1 cellular context compared by ENCODE assay signal in the genomic region with DNA sequence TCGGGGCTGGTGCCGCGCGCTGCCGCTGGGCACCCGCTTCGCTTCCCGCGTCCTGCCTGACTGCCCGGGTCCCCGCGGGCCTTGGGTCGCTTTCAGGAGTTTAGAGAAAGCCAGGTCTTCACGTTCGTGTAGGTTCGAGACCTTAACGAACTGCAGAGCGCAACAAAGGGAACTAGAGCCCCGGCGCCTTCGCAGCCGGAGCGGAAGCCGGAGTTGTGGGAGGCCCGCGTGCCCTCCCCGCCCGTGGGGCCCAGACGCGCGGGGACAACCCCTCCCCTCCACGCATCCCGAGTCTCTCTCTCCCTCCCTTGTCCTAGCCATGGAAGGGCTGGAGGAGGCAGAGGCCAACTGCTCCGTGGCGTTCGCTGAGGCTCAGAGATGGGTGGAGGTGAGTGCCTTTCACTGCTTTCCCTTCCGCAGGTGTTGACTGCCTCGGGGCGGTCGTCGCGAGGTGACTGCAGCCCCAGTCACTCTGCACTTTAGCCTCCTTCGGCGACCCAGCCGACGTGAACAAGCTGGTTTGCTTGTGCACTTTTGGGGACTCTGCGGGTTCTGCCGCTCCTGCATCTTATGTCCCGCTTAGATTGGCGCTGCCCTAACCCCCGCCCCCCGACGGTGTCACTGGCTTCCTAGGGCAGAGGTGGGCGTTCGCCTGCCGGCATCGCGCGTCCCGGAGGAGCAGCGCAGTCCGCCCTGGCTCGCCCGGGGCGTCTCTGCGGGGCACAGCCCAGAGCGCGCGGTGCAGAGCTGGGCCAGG.
TF ChIP-seq lines count a peak whose summit lies in the region.

No MANE protein-coding gene starts in this region.

TF ChIP-seq in HEK293, 187 proteins besides CTCF, POLR2A, EP300 and RAD21 (continued from another document and continues in another):
- TF ChIP-seq, protein P1, sequence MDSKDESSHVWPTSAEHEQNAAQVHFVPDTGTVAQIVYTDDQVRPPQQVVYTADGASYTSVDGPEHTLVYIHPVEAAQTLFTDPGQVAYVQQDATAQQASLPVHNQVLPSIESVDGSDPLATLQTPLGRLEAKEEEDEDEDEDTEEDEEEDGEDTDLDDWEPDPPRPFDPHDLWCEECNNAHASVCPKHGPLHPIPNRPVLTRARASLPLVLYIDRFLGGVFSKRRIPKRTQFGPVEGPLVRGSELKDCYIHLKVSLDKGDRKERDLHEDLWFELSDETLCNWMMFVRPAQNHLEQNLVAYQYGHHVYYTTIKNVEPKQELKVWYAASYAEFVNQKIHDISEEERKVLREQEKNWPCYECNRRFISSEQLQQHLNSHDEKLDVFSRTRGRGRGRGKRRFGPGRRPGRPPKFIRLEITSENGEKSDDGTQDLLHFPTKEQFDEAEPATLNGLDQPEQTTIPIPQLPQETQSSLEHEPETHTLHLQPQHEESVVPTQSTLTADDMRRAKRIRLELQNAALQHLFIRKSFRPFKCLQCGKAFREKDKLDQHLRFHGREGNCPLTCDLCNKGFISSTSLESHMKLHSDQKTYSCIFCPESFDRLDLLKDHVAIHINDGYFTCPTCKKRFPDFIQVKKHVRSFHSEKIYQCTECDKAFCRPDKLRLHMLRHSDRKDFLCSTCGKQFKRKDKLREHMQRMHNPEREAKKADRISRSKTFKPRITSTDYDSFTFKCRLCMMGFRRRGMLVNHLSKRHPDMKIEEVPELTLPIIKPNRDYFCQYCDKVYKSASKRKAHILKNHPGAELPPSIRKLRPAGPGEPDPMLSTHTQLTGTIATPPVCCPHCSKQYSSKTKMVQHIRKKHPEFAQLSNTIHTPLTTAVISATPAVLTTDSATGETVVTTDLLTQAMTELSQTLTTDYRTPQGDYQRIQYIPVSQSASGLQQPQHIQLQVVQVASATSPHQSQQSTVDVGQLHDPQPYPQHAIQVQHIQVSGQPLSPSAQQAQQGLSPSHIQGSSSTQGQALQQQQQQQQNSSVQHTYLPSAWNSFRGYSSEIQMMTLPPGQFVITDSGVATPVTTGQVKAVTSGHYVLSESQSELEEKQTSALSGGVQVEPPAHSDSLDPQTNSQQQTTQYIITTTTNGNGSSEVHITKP (tag by site-specific recombination; IDR thresholded peaks at IDR 0.05): no peak
- no peak for TF ChIP-seq SETDB1 (IDR thresholded peaks at IDR 0.05; ENCODE audit: insufficient read length, low read length)
- TF ChIP-seq ZNF19 (tag by site-specific recombination; IDR thresholded peaks at IDR 0.05; ENCODE audit: low read depth): no peak
- no peak for TF ChIP-seq TRIM28 (IDR thresholded peaks at IDR 0.05; ENCODE audit: borderline replicate concordance, low read length)
- TF ChIP-seq ZNF155 (tag by site-specific recombination; IDR thresholded peaks at IDR 0.05): no peak
- no peak for TF ChIP-seq ZNF239 (tag by site-specific recombination; IDR thresholded peaks at IDR 0.05)
- TF ChIP-seq ZNF626 (tag by site-specific recombination; IDR thresholded peaks at IDR 0.05): no peak
- TF ChIP-seq ZNF426 (tag by site-specific recombination; IDR thresholded peaks at IDR 0.05): no peak
- peak; percentile 41; the same call in 1 of the 2 replicates for TF ChIP-seq SP7 (tag by site-specific recombination; IDR thresholded peaks at IDR 0.05)
- TF ChIP-seq, protein P2, sequence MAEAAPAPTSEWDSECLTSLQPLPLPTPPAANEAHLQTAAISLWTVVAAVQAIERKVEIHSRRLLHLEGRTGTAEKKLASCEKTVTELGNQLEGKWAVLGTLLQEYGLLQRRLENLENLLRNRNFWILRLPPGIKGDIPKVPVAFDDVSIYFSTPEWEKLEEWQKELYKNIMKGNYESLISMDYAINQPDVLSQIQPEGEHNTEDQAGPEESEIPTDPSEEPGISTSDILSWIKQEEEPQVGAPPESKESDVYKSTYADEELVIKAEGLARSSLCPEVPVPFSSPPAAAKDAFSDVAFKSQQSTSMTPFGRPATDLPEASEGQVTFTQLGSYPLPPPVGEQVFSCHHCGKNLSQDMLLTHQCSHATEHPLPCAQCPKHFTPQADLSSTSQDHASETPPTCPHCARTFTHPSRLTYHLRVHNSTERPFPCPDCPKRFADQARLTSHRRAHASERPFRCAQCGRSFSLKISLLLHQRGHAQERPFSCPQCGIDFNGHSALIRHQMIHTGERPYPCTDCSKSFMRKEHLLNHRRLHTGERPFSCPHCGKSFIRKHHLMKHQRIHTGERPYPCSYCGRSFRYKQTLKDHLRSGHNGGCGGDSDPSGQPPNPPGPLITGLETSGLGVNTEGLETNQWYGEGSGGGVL (tag by site-specific recombination; IDR thresholded peaks at IDR 0.05): peak; percentile 40; the same call in 1 of the 2 replicates
- TF ChIP-seq, protein P3, sequence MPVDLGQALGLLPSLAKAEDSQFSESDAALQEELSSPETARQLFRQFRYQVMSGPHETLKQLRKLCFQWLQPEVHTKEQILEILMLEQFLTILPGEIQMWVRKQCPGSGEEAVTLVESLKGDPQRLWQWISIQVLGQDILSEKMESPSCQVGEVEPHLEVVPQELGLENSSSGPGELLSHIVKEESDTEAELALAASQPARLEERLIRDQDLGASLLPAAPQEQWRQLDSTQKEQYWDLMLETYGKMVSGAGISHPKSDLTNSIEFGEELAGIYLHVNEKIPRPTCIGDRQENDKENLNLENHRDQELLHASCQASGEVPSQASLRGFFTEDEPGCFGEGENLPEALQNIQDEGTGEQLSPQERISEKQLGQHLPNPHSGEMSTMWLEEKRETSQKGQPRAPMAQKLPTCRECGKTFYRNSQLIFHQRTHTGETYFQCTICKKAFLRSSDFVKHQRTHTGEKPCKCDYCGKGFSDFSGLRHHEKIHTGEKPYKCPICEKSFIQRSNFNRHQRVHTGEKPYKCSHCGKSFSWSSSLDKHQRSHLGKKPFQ (tag by site-specific recombination; IDR thresholded peaks at IDR 0.05): no peak
- TF ChIP-seq EGR2 (tag by site-specific recombination; IDR thresholded peaks at IDR 0.05; ENCODE audit: low read depth): no peak
- peak; percentile 85 for TF ChIP-seq ZNF501 (tag by site-specific recombination; IDR thresholded peaks at IDR 0.05)
- no peak for TF ChIP-seq ZNF394 (tag by site-specific recombination; IDR thresholded peaks at IDR 0.05; ENCODE audit: borderline replicate concordance)
- no peak for TF ChIP-seq ZNF37A (tag by site-specific recombination; IDR thresholded peaks at IDR 0.05)
- TF ChIP-seq KLF7 (tag by site-specific recombination; IDR thresholded peaks at IDR 0.05; ENCODE audit: borderline replicate concordance): no peak
- TF ChIP-seq, protein P4, sequence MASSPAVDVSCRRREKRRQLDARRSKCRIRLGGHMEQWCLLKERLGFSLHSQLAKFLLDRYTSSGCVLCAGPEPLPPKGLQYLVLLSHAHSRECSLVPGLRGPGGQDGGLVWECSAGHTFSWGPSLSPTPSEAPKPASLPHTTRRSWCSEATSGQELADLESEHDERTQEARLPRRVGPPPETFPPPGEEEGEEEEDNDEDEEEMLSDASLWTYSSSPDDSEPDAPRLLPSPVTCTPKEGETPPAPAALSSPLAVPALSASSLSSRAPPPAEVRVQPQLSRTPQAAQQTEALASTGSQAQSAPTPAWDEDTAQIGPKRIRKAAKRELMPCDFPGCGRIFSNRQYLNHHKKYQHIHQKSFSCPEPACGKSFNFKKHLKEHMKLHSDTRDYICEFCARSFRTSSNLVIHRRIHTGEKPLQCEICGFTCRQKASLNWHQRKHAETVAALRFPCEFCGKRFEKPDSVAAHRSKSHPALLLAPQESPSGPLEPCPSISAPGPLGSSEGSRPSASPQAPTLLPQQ (tag by site-specific recombination; IDR thresholded peaks at IDR 0.05): peak; percentile 83
- TF ChIP-seq ZNF248 (tag by site-specific recombination; IDR thresholded peaks at IDR 0.05): no peak
- no peak for TF ChIP-seq ZNF777 (tag by site-specific recombination; IDR thresholded peaks at IDR 0.05; ENCODE audit: borderline replicate concordance)
- TF ChIP-seq ZNF660 (tag by site-specific recombination; IDR thresholded peaks at IDR 0.05): no peak
- TF ChIP-seq RBAK (tag by site-specific recombination; IDR thresholded peaks at IDR 0.05): no peak
- 0 out of 2 replicates have a peak, but pooled peaks have one; percentile 17 for TF ChIP-seq ZBTB17 (tag by site-specific recombination; IDR thresholded peaks at IDR 0.05)
- no peak for TF ChIP-seq ZNF664 (tag by site-specific recombination; IDR thresholded peaks at IDR 0.05)
- TF ChIP-seq ZBTB48 (tag by site-specific recombination; IDR thresholded peaks at IDR 0.05): no peak
- TF ChIP-seq, protein P5, sequence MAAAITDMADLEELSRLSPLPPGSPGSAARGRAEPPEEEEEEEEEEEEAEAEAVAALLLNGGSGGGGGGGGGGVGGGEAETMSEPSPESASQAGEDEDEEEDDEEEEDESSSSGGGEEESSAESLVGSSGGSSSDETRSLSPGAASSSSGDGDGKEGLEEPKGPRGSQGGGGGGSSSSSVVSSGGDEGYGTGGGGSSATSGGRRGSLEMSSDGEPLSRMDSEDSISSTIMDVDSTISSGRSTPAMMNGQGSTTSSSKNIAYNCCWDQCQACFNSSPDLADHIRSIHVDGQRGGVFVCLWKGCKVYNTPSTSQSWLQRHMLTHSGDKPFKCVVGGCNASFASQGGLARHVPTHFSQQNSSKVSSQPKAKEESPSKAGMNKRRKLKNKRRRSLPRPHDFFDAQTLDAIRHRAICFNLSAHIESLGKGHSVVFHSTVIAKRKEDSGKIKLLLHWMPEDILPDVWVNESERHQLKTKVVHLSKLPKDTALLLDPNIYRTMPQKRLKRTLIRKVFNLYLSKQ (tag by site-specific recombination; IDR thresholded peaks at IDR 0.05; ENCODE audit: borderline replicate concordance): no peak
- no peak for TF ChIP-seq ZNF24 (tag by site-specific recombination; IDR thresholded peaks at IDR 0.05)
- TF ChIP-seq, protein P6, sequence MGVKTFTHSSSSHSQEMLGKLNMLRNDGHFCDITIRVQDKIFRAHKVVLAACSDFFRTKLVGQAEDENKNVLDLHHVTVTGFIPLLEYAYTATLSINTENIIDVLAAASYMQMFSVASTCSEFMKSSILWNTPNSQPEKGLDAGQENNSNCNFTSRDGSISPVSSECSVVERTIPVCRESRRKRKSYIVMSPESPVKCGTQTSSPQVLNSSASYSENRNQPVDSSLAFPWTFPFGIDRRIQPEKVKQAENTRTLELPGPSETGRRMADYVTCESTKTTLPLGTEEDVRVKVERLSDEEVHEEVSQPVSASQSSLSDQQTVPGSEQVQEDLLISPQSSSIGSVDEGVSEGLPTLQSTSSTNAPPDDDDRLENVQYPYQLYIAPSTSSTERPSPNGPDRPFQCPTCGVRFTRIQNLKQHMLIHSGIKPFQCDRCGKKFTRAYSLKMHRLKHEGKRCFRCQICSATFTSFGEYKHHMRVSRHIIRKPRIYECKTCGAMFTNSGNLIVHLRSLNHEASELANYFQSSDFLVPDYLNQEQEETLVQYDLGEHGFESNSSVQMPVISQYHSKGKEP (tag by site-specific recombination; IDR thresholded peaks at IDR 0.05): no peak
- TF ChIP-seq ZNF202 (tag by site-specific recombination; IDR thresholded peaks at IDR 0.05; ENCODE audit: borderline replicate concordance): no peak
- no peak for TF ChIP-seq ZNF140 (tag by site-specific recombination; IDR thresholded peaks at IDR 0.05)
- no peak for TF ChIP-seq ZNF585B (tag by site-specific recombination; IDR thresholded peaks at IDR 0.05)
- no peak for TF ChIP-seq IKZF3 (tag by site-specific recombination; IDR thresholded peaks at IDR 0.05)
- TF ChIP-seq ZNF324 (tag by site-specific recombination; IDR thresholded peaks at IDR 0.05): no peak; the same call in 1 of the 2 replicates
- no peak for TF ChIP-seq ZNF785 (tag by site-specific recombination; IDR thresholded peaks at IDR 0.05)
- peak; percentile 31; the same call in 1 of the 2 replicates for TF ChIP-seq SP3 (tag by site-specific recombination; IDR thresholded peaks at IDR 0.05)
- TF ChIP-seq, protein P7, sequence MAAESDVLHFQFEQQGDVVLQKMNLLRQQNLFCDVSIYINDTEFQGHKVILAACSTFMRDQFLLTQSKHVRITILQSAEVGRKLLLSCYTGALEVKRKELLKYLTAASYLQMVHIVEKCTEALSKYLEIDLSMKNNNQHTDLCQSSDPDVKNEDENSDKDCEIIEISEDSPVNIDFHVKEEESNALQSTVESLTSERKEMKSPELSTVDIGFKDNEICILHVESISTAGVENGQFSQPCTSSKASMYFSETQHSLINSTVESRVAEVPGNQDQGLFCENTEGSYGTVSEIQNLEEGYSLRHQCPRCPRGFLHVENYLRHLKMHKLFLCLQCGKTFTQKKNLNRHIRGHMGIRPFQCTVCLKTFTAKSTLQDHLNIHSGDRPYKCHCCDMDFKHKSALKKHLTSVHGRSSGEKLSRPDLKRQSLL (tag by site-specific recombination; IDR thresholded peaks at IDR 0.05): peak; percentile 75
- TF ChIP-seq, protein P8, sequence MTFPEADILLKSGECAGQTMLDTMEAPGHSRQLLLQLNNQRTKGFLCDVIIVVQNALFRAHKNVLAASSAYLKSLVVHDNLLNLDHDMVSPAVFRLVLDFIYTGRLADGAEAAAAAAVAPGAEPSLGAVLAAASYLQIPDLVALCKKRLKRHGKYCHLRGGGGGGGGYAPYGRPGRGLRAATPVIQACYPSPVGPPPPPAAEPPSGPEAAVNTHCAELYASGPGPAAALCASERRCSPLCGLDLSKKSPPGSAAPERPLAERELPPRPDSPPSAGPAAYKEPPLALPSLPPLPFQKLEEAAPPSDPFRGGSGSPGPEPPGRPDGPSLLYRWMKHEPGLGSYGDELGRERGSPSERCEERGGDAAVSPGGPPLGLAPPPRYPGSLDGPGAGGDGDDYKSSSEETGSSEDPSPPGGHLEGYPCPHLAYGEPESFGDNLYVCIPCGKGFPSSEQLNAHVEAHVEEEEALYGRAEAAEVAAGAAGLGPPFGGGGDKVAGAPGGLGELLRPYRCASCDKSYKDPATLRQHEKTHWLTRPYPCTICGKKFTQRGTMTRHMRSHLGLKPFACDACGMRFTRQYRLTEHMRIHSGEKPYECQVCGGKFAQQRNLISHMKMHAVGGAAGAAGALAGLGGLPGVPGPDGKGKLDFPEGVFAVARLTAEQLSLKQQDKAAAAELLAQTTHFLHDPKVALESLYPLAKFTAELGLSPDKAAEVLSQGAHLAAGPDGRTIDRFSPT (tag by site-specific recombination; IDR thresholded peaks at IDR 0.05): no peak
- TF ChIP-seq, protein P9, sequence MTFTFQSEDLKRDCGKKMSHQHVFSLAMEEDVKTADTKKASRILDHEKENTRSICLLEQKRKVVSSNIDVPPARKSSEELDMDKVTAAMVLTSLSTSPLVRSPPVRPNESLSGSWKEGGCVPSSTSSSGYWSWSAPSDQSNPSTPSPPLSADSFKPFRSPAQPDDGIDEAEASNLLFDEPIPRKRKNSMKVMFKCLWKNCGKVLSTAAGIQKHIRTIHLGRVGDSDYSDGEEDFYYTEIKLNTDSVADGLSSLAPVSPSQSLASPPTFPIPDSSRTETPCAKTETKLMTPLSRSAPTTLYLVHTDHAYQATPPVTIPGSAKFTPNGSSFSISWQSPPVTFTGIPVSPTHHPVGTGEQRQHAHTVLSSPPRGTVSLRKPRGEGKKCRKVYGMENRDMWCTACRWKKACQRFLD (tag by site-specific recombination; IDR thresholded peaks at IDR 0.05): no peak
